Comparison of ENCODE assay signal across 9 cellular contexts in genomic region chr2:128520787-128521186, GRCh38.
A peak's percentile ranks its signal among the peaks of the same experiment; 100 is the strongest.
DNase-seq lines count a peak whose midpoint lies in the region; ATAC-seq and TF ChIP-seq lines count a peak whose summit lies in the region.
"Had no signal": no experiment of that assay in that cellular context is flagged by ENCODE, and none has a peak within 500 bp of the region (broad histone marks: within the 10 kb centered on the region; RNA-seq: fewer than 3 reads in every experiment).

No MANE protein-coding gene starts in this region.

- TF ChIP-seq POLR2A in GM18505 (IDR thresholded peaks at IDR 0.05; ENCODE audit: borderline replicate concordance, extremely low read depth, insufficient read depth, insufficient read length), result no peak

- peak; percentile 37 for DNase-seq in ecto neural progenitor cell (ENCODE audit: low spot score)
- no peak for DNase-seq in retina
- no peak for DNase-seq in NCI-H1417 treated with DMSO at 0.1 percent for 48 hours (lab: John Stamatoyannopoulos, UW)
- DNase-seq in left colon, result no peak
- no peak for DNase-seq in mesothelial cell of epicardium (ENCODE audit: low spot score in 2 of 2, unreplicated experiment in 2 of 2)
- DNase-seq: SK-N-SH had no signal

- H3K4me3 Mint-ChIP-seq in mesothelial cell of epicardium, result no peak overlapping the region

- no peak overlapping the region for H3K27ac Mint-ChIP-seq in mesothelial cell of epicardium

- no peak for TF ChIP-seq CTCF in mesothelial cell of epicardium (IDR thresholded peaks at IDR 0.05; ENCODE audit: unreplicated experiment)

- H3K4me1 Mint-ChIP-seq in mesothelial cell of epicardium, result peaks cover 17% of the 10 kb centered on the region

- ATAC-seq in GM18505 (IDR thresholded peaks at IDR 0.05; ENCODE audit: unreplicated experiment) (peak; percentile 86), GM21423 (IDR thresholded peaks at IDR 0.05; ENCODE audit: unreplicated experiment) (peak; percentile 87), HG03442 (IDR thresholded peaks at IDR 0.05; ENCODE audit: unreplicated experiment) (peak; percentile 94), left colon (no peak)

- H3K36me3 Mint-ChIP-seq in mesothelial cell of epicardium, result peaks cover 3% of the 10 kb centered on the region

- intact Hi-C loops in left colon (cut with DNase I, micrococcal nuclease), result no loop called here

- no peaks in the 10 kb centered on the region for H3K27me3 Mint-ChIP-seq in mesothelial cell of epicardium (ENCODE audit: low read depth)

- peaks cover 9% of the 10 kb centered on the region for H3K9me3 Mint-ChIP-seq in mesothelial cell of epicardium
